1 cellular context compared by ENCODE assay signal in the genomic region with DNA sequence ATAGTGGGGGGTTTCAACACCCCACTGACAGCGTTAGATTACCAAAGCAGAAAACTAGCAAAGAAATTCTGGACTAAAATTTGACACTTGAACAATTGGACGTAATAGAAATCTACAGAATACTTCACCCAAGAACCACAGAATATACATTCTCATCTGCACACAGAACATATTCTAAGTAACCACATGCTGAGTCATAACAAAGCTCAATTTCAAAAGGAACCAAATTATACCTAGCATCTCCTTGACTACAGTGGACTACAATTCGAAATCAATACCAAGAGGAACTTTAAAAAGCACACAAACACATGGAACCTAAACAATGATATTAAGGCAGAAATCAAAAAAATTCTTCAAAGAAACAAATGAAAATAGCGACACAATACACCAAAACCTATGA.
A peak's percentile ranks its signal among the peaks of the same experiment; 100 is the strongest.
TF ChIP-seq lines count a peak whose summit lies in the region.

No MANE protein-coding gene starts in this region.

TF ChIP-seq in GM12878, 131 proteins besides CTCF, POLR2A, EP300 and RAD21 (continued from another document):
- TF ChIP-seq BHLHE40 (IDR thresholded peaks at IDR 0.05; ENCODE audit: borderline replicate concordance in 1 of 2, low read depth in 2 of 2, low read length in 1 of 2): no peak
- TF ChIP-seq JUND (IDR thresholded peaks at IDR 0.05; ENCODE audit: low read depth, low read length): peak; percentile 38; the same call in 1 of the 2 replicates
- peak; percentile 61; the same call in 1 of the 2 replicates for TF ChIP-seq BMI1 (IDR thresholded peaks at IDR 0.05; ENCODE audit: borderline replicate concordance)
- no peak for TF ChIP-seq TAF1 (IDR thresholded peaks at IDR 0.05; ENCODE audit: borderline replicate concordance, low read depth, low read length)
- 0 out of 2 replicates have a peak, but pooled peaks have one; percentile 30 for TF ChIP-seq ATF7 (IDR thresholded peaks at IDR 0.05; ENCODE audit: low read depth)
- 0 out of 2 replicates have a peak, but pooled peaks have one; percentile 35 for TF ChIP-seq ZNF217 (IDR thresholded peaks at IDR 0.05)
- TF ChIP-seq MEF2B (IDR thresholded peaks at IDR 0.05; ENCODE audit: partially characterized antibody, poor library complexity, severe bottlenecking): no peak
- TF ChIP-seq ZBTB40 (IDR thresholded peaks at IDR 0.05; ENCODE audit: borderline replicate concordance): no peak
- TF ChIP-seq ESRRA (IDR thresholded peaks at IDR 0.05; ENCODE audit: low read length): no peak
- TF ChIP-seq, protein P1, sequence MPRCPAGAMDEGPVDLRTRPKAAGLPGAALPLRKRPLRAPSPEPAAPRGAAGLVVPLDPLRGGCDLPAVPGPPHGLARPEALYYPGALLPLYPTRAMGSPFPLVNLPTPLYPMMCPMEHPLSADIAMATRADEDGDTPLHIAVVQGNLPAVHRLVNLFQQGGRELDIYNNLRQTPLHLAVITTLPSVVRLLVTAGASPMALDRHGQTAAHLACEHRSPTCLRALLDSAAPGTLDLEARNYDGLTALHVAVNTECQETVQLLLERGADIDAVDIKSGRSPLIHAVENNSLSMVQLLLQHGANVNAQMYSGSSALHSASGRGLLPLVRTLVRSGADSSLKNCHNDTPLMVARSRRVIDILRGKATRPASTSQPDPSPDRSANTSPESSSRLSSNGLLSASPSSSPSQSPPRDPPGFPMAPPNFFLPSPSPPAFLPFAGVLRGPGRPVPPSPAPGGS (IDR thresholded peaks at IDR 0.05; ENCODE audit: borderline replicate concordance, insufficient read depth, low read depth, low read length, poor library complexity, severe bottlenecking): no peak
